In the genomic region with DNA sequence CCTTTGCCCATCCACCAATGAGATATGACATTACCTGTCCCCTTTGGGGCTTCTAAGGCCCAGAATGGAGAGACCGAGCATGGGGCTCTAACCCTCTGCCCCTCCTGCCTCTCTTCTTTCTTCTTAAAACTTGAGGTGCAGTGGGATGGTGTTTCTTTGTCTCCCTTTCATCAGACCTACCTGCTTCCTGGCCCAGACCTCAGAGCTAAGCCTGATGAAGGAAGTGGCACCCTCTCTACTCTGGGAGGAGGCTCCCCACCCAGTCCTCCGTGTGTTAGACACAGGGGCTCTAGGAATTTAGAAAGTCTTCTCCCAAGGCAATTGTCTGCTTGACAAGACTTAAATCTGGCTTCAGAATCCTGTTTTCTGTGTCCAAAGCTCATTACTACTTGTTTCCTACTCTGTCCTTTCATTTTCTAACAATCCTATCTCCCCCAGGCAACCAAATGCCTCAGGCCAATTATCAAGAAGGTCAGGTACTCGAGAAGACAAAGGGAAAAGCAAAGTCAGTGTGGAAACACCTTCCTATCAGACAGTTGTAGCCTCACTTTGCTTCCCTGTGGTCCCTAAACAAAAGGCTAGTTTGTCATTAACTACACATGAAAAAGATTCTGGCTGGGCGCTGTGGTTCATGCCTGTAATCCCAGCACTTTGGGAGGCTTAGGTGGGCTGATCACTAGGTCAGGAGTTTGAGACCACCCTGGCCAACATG, we compare ENCODE assay signal across 20 cellular contexts. TPM values are rescaled to one million over a fixed set of nuclear protein-coding genes. Genes with fewer than 3 reads are reported as not detected.
A peak's percentile ranks its signal among the peaks of the same experiment; 100 is the strongest.
DNase-seq lines count a peak whose midpoint lies in the region; ATAC-seq, FAIRE-seq and TF ChIP-seq lines count a peak whose summit lies in the region.
"Had no signal": no experiment of that assay in that cellular context is flagged by ENCODE, and none has a peak within 500 bp of the region (broad histone marks: within the 10 kb centered on the region; RNA-seq: fewer than 3 reads in every experiment).

No MANE protein-coding gene starts in this region.

- peak overlapping the region; percentile 38 for H3K4me3 Mint-ChIP-seq in activated CD4-positive, alpha-beta T cell treated with anti-CD3 and anti-CD28 coated beads, Interleukin-2, amount 10 ng/mL, durations not matched to agents 24 days and 14 days
- peak overlapping the region; percentile 3 for H3K4me3 Mint-ChIP-seq in activated CD8-positive, alpha-beta T cell treated with anti-CD3 and anti-CD28 coated beads, Interleukin-2, amount 10 ng/mL, durations not matched to agents 7 days and 5 days
- H3K4me3 Mint-ChIP-seq in nephron: no peak overlapping the region

- peak; percentile 89 for ATAC-seq in activated CD8-positive, alpha-beta T cell treated with anti-CD3 and anti-CD28 coated beads, Interleukin-2, amount 10 ng/mL, durations not matched to agents 7 days and 5 days
- ATAC-seq: gastrocnemius medialis, GM12878 had no signal

- no peaks in the 10 kb centered on the region for H3K9me3 Mint-ChIP-seq in activated CD4-positive, alpha-beta T cell treated with anti-CD3 and anti-CD28 coated beads, Interleukin-2, amount 10 ng/mL, durations not matched to agents 24 days and 14 days
- H3K9me3 Mint-ChIP-seq in activated CD8-positive, alpha-beta T cell treated with anti-CD3 and anti-CD28 coated beads, Interleukin-2, amount 10 ng/mL, durations not matched to agents 7 days and 5 days (ENCODE audit: insufficient read depth): no peaks in the 10 kb centered on the region
- no peaks in the 10 kb centered on the region for H3K9me3 Mint-ChIP-seq in nephron

- POLR2A ChIA-PET in activated CD8-positive, alpha-beta T cell treated with anti-CD3 and anti-CD28 coated beads, Interleukin-2, amount 10 ng/mL, durations not matched to agents 7 days and 5 days (lab: Charles Lee): no interaction called here

- H3K27me3 Mint-ChIP-seq in activated CD4-positive, alpha-beta T cell treated with anti-CD3 and anti-CD28 coated beads, Interleukin-2, amount 10 ng/mL, durations not matched to agents 24 days and 14 days: peaks cover 2% of the 10 kb centered on the region
- no peaks in the 10 kb centered on the region for H3K27me3 Mint-ChIP-seq in activated CD8-positive, alpha-beta T cell treated with anti-CD3 and anti-CD28 coated beads, Interleukin-2, amount 10 ng/mL, durations not matched to agents 7 days and 5 days (ENCODE audit: low read depth)
- peaks cover 4% of the 10 kb centered on the region for H3K27me3 Mint-ChIP-seq in nephron (ENCODE audit: low read depth)

- peaks cover 10% of the 10 kb centered on the region for H3K36me3 Mint-ChIP-seq in activated CD4-positive, alpha-beta T cell treated with anti-CD3 and anti-CD28 coated beads, Interleukin-2, amount 10 ng/mL, durations not matched to agents 24 days and 14 days (ENCODE audit: low read depth)
- H3K36me3 Mint-ChIP-seq in activated CD8-positive, alpha-beta T cell treated with anti-CD3 and anti-CD28 coated beads, Interleukin-2, amount 10 ng/mL, durations not matched to agents 7 days and 5 days (ENCODE audit: low read depth): no peaks in the 10 kb centered on the region
- H3K36me3 Mint-ChIP-seq in nephron (ENCODE audit: low read depth): no peaks in the 10 kb centered on the region

- FAIRE-seq in GM12891 (lab: Jason Lieb, UNC): no peak
- FAIRE-seq: GM12878, RCC 7860, urothelium cell line had no signal

- intact Hi-C loops in activated CD4-positive, alpha-beta T cell treated with anti-CD3 and anti-CD28 coated beads, Interleukin-2, amount 10 ng/mL, durations not matched to agents 24 days and 14 days (cut with micrococcal nuclease): no loop called here

- H3K4me1 Mint-ChIP-seq in activated CD4-positive, alpha-beta T cell treated with anti-CD3 and anti-CD28 coated beads, Interleukin-2, amount 10 ng/mL, durations not matched to agents 24 days and 14 days: peaks cover 26% of the 10 kb centered on the region
- H3K4me1 Mint-ChIP-seq in activated CD8-positive, alpha-beta T cell treated with anti-CD3 and anti-CD28 coated beads, Interleukin-2, amount 10 ng/mL, durations not matched to agents 7 days and 5 days (ENCODE audit: low read depth): peaks cover 19% of the 10 kb centered on the region
- peaks cover 30% of the 10 kb centered on the region for H3K4me1 Mint-ChIP-seq in nephron

- TF ChIP-seq POLR2A in GM12891 (IDR thresholded peaks at IDR 0.05; ENCODE audit: low read depth, low read length): no peak

- CTCF ChIA-PET in activated CD8-positive, alpha-beta T cell treated with anti-CD3 and anti-CD28 coated beads, Interleukin-2, amount 10 ng/mL, durations not matched to agents 7 days and 5 days (lab: Charles Lee): interaction anchor here (1.0 to 1.4 kb wide), 5 partner anchors 9 to 532 kb away, joined by 3 to 8 read pairs (median 5); no protein-coding TSS in a partner anchor

- peak overlapping the region; percentile 21 for H3K27ac Mint-ChIP-seq in activated CD4-positive, alpha-beta T cell treated with anti-CD3 and anti-CD28 coated beads, Interleukin-2, amount 10 ng/mL, durations not matched to agents 24 days and 14 days
- peak overlapping the region; percentile 68 for H3K27ac Mint-ChIP-seq in activated CD8-positive, alpha-beta T cell treated with anti-CD3 and anti-CD28 coated beads, Interleukin-2, amount 10 ng/mL, durations not matched to agents 7 days and 5 days
- H3K27ac Mint-ChIP-seq in nephron: peak overlapping the region; percentile 15 to 34 (median 22)

- peak; percentile 71 for DNase-seq in activated CD4-positive, alpha-beta T cell treated with anti-CD3 and anti-CD28 coated beads, Interleukin-2, amount 10 ng/mL, durations not matched to agents 24 days and 14 days
- DNase-seq in activated CD4-positive, alpha-beta T cell treated with anti-CD3 and anti-CD28 coated beads for 48 hours: no peak
- DNase-seq in ELF-1 (ENCODE audit: low read depth, low spot score): peak; percentile 59
- DNase-seq in activated CD8-positive, alpha-beta T cell treated with anti-CD3 and anti-CD28 coated beads, Interleukin-2, amount 10 ng/mL, durations not matched to agents 7 days and 5 days: peak; percentile 30
- no peak for DNase-seq in NCI-H345 (lab: John Stamatoyannopoulos, UW)
- no peak for DNase-seq in CD1c-positive myeloid dendritic cell (ENCODE audit: extremely low spot score)
- DNase-seq in GM12891 (ENCODE audit: insufficient read length, low spot score): no peak
- DNase-seq: activated CD4-positive, CD25-positive, alpha-beta regulatory T cell; amygdala; DMS153; dorsolateral prefrontal cortex; gastrocnemius medialis; islet precursor cell; MG63; NCI-H1694 treated with DMSO at 0.1 percent for 48 hours; NCI-H2227 treated with DMSO at 0.1 percent for 48 hours had no signal

- TF ChIP-seq CTCF in nephron (IDR thresholded peaks at IDR 0.05; ENCODE audit: unreplicated experiment in 3 of 3): no peak

TF ChIP-seq in GM12891, 5 proteins besides CTCF, POLR2A, EP300 and RAD21:
- TF ChIP-seq TAF1 (IDR thresholded peaks at IDR 0.05; ENCODE audit: low read depth, low read length): no peak
- no peak for TF ChIP-seq SPI1 (IDR thresholded peaks at IDR 0.05; ENCODE audit: low read depth, low read length)
- no peak for TF ChIP-seq POLR2AphosphoS5 (IDR thresholded peaks at IDR 0.05; ENCODE audit: low read depth, low read length)
- no peak for TF ChIP-seq POU2F2 (IDR thresholded peaks at IDR 0.05; ENCODE audit: low read depth, low read length)
- TF ChIP-seq PAX5 (IDR thresholded peaks at IDR 0.05; ENCODE audit: insufficient read depth, low read length, severe bottlenecking): no peak

RNA-seq across cellular contexts. Expression of a gene that starts 20.3 kb away (rescaled TPM):
- not detected in 2 replicates for total RNA-seq in activated CD4-positive, alpha-beta T cell treated with anti-CD3 and anti-CD28 coated beads, Interleukin-2, amount 10 ng/mL, durations not matched to agents 24 days and 14 days
- total RNA-seq in activated CD8-positive, alpha-beta T cell treated with anti-CD3 and anti-CD28 coated beads, Interleukin-2, amount 10 ng/mL, durations not matched to agents 7 days and 5 days: not detected
- not detected for polyA plus RNA-seq in GM12891 (2012; ENCODE audit: low read depth, missing spikeins)

Comparison
In these comparisons a context has a peak if more than half of its experiments do, and no peak if none do; other contexts are left out.
1. DNase-seq: peak in activated CD4-positive, alpha-beta T cell treated with anti-CD3 and anti-CD28 coated beads, Interleukin-2, amount 10 ng/mL, durations not matched to agents 24 days and 14 days (single experiment), ELF-1 (single experiment) and activated CD8-positive, alpha-beta T cell treated with anti-CD3 and anti-CD28 coated beads, Interleukin-2, amount 10 ng/mL, durations not matched to agents 7 days and 5 days (single experiment); none in activated CD4-positive, alpha-beta T cell treated with anti-CD3 and anti-CD28 coated beads for 48 hours (single experiment), NCI-H345 (single experiment), CD1c-positive myeloid dendritic cell (single experiment) and GM12891 (single experiment).
2. H3K4me3 Mint-ChIP-seq: peak in activated CD4-positive, alpha-beta T cell treated with anti-CD3 and anti-CD28 coated beads, Interleukin-2, amount 10 ng/mL, durations not matched to agents 24 days and 14 days (single experiment) and activated CD8-positive, alpha-beta T cell treated with anti-CD3 and anti-CD28 coated beads, Interleukin-2, amount 10 ng/mL, durations not matched to agents 7 days and 5 days (single experiment); none in nephron (0 of 3).
3. Peak in every context shown above with its lines, with median percentiles within 50 percentile points of each other: H3K27ac Mint-ChIP-seq.